In the genomic region with DNA sequence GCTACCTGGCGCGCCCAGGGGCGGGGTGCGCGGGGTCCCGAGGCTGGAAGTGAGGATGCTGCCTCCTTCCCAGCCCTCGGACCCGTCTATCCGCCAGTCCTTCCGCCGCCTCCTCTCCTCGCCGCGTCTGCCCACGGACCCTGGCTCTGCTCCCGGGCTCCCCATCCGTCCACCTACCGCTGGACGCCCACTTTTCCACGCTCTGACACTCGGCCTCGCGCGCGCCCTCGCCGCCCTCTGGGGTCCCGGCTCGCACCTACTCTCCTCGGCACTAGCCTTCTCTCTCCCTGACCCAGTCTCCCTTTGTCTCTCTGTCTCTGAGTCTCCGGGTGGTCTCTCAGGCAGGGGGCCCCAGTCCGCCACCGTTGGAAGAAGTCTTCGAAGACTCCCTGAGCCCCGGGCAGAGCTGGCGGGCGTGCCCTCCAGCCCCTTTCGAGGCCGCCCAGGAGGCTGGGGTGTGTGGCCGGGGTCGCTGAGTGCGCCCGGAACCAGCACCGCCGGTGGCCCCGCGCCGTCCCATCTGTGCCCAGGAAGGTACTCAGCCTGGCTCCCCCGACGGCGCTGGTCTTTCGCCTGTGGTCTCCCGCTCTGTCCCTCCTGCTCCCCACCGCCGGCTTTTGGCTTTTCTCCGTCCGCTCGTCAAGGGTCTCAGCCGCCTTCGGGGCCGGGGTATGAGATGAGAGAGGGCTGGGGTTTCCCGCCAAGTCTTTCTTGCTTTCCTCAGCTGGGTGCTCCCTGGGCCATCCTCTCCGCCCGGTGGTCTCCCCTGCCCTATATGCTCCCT, we compare ENCODE assay signal across 10 cellular contexts. TPM values are rescaled to one million over a fixed set of nuclear protein-coding genes. Genes with fewer than 3 reads are reported as not detected.
DNase-seq lines count a peak whose midpoint lies in the region; ATAC-seq and TF ChIP-seq lines count a peak whose summit lies in the region.
"Had no signal": no experiment of that assay in that cellular context is flagged by ENCODE, and none has a peak within 500 bp of the region (broad histone marks: within the 10 kb centered on the region; RNA-seq: fewer than 3 reads in every experiment).

No MANE protein-coding gene starts in this region.

- TF ChIP-seq CTCF in left ventricle myocardium inferior (IDR thresholded peaks at IDR 0.05; ENCODE audit: borderline replicate concordance), result no peak
- no peak for TF ChIP-seq CTCF in ascending aorta (IDR thresholded peaks at IDR 0.05)
- no peak for TF ChIP-seq CTCF in lower lobe of right lung (IDR thresholded peaks at IDR 0.05)

- H3K4me3 ChIP-seq in left ventricle myocardium inferior, result peak overlapping the region; percentile 53
- H3K4me3 ChIP-seq in ascending aorta, result peak overlapping the region; percentile 28 to 48
- peak overlapping the region; percentile 35 for H3K4me3 ChIP-seq in lower lobe of right lung

- H3K4me1 ChIP-seq in left ventricle myocardium inferior, result peaks cover 14% of the 10 kb centered on the region
- H3K4me1 ChIP-seq in ascending aorta, result peaks cover 8 to 15% of the 10 kb centered on the region in 2 donors
- H3K4me1 ChIP-seq in lower lobe of right lung, result peaks cover 11% of the 10 kb centered on the region

- H3K9me3 ChIP-seq in left ventricle myocardium inferior (replicated peaks) (no peaks in the 10 kb centered on the region), ascending aorta (no peaks in the 10 kb centered on the region), lower lobe of right lung (no peaks in the 10 kb centered on the region)

- no peak for TF ChIP-seq POLR2A in GM18505 (IDR thresholded peaks at IDR 0.05; ENCODE audit: borderline replicate concordance, extremely low read depth, insufficient read depth, insufficient read length)

- H3K27ac ChIP-seq in left ventricle myocardium inferior (replicated peaks) (no peak overlapping the region), ascending aorta (no peak overlapping the region), lower lobe of right lung (no peak overlapping the region)
- H3K27ac ChIP-seq: GM23248 had no signal

- peaks cover 93% of the 10 kb centered on the region for H3K27me3 ChIP-seq in left ventricle myocardium inferior (ENCODE audit: low read depth)
- H3K27me3 ChIP-seq in ascending aorta, result peaks cover 34% of the 10 kb centered on the region
- peaks cover 80% of the 10 kb centered on the region for H3K27me3 ChIP-seq in lower lobe of right lung (ENCODE audit: low read depth)

- DNase-seq in left ventricle myocardium inferior (no peak), left ventricle myocardium superior (no peak), ascending aorta (ENCODE audit: low spot score in 2 of 2) (no peak), lower lobe of right lung (no peak), NCI-H2029 treated with DMSO at 0.1 percent for 48 hours (lab: John Stamatoyannopoulos, UW) (no peak)
- no peak for DNase-seq in stimulated activated CD4-positive, alpha-beta T cell treated with anti-CD3 and anti-CD28 coated beads, Interleukin-12 subunit alpha, Interleukin-12 subunit beta, amount 100 ng/mL, for 4 hours
- DNase-seq: occipital lobe had no signal

- no peak for ATAC-seq in left ventricle myocardium superior
- no peak for ATAC-seq in lower lobe of right lung
- no peak for ATAC-seq in GM21619 (IDR thresholded peaks at IDR 0.05; ENCODE audit: unreplicated experiment)
- no peak for ATAC-seq in GM18505 (IDR thresholded peaks at IDR 0.05; ENCODE audit: unreplicated experiment)

- intact Hi-C loops in left ventricle myocardium inferior (cut with micrococcal nuclease), result no loop called here
- intact Hi-C loops in left ventricle myocardium superior (cut with micrococcal nuclease), result no loop called here
- intact Hi-C loops in ascending aorta (cut with DNase I), result no loop called here
- intact Hi-C loops in lower lobe of right lung (cut with DNase I), result no loop called here

- H3K36me3 ChIP-seq in left ventricle myocardium inferior (no peaks in the 10 kb centered on the region), ascending aorta (no peaks in the 10 kb centered on the region), lower lobe of right lung (no peaks in the 10 kb centered on the region)

RNA-seq across cellular contexts. Expression of a gene that starts 0.6 kb away (rescaled TPM):
- total RNA-seq in left ventricle myocardium inferior, result 0.05 TPM
- total RNA-seq in left ventricle myocardium superior, result 0.05 TPM
- total RNA-seq in ascending aorta, result 1.8 TPM
- 0.24 TPM for total RNA-seq in lower lobe of right lung

RNA-seq across cellular contexts. Expression of a gene that starts 11.2 kb away (rescaled TPM):
- 17.2 TPM for total RNA-seq in left ventricle myocardium inferior
- 21.8 TPM for total RNA-seq in left ventricle myocardium superior
- total RNA-seq in ascending aorta, result 18.3 TPM
- total RNA-seq in lower lobe of right lung, result 20.8 TPM

RNA-seq across cellular contexts. Expression of a gene that starts 28.1 kb away (rescaled TPM):
- total RNA-seq in left ventricle myocardium inferior (10.3 TPM), left ventricle myocardium superior (11.1 TPM), ascending aorta (7.9 TPM), lower lobe of right lung (21.2 TPM)

RNA-seq across cellular contexts. Expression of a gene that starts 37.4 kb away (rescaled TPM):
- total RNA-seq in left ventricle myocardium inferior, result 20.2 TPM
- total RNA-seq in left ventricle myocardium superior, result 20.4 TPM
- total RNA-seq in ascending aorta, result 62.7 TPM
- total RNA-seq in lower lobe of right lung, result 18.4 TPM

RNA-seq across cellular contexts. Expression of a gene that starts 37.9 kb away (rescaled TPM):
- 1.9 TPM for total RNA-seq in left ventricle myocardium inferior
- 3.9 TPM for total RNA-seq in left ventricle myocardium superior
- 6.1 TPM for total RNA-seq in ascending aorta
- total RNA-seq in lower lobe of right lung, result 13.4 TPM
